In the genomic region with DNA sequence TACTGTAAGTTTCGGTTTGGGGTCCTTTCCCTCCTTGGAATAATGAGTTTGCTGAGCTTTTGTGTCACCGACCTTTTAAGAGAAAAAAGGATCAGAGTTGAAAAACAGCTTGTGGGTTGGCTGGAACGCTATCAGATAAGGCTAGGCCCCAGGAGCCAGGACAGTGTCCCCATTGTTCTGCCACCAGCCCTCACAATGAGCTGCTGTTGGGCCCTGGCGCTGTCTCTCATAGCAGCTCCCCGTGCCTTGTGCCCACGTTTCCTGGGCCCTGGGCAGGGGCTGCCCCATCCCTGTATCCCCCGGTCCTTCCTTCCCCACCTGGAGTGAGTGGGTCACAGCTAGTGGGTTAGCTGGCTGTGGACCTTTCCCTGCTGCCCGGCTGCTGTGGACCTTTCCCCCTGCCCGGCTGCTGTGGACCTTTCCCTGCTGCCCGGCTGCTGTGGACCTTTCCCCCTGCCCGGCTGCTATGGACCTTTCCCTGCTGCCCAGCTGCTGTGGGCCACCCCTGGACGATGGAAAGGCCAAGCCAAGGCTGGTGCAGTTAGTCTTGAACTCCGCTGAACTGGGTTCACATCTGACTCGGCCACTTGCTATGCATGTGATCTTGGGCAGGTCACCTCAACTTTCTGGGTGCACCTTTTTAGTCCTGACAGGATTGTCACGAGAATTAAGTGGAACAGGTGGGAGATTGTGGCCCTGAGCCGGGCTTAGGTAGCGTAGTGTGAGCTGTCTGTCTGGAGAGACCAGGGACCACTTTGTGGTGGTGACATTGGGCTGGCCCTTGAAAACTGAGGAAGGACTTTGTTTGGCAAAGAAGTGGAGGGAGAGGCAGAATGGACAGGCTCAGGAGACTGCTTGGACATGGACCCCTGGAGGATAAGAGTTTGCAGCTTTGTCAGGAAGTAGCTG, we compare ENCODE assay signal across 1 cellular context.
TF ChIP-seq lines count a peak whose summit lies in the region.

No MANE protein-coding gene starts in this region.

TF ChIP-seq in HepG2, 621 proteins besides CTCF, POLR2A, EP300 and RAD21 (continued from another document and continues in another):
- TF ChIP-seq, protein P1, sequence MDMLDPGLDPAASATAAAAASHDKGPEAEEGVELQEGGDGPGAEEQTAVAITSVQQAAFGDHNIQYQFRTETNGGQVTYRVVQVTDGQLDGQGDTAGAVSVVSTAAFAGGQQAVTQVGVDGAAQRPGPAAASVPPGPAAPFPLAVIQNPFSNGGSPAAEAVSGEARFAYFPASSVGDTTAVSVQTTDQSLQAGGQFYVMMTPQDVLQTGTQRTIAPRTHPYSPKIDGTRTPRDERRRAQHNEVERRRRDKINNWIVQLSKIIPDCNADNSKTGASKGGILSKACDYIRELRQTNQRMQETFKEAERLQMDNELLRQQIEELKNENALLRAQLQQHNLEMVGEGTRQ (IDR thresholded peaks at IDR 0.05; ENCODE audit: low read depth, low read length): no peak
- TF ChIP-seq, protein P1 (CRISPR knock-in tag; IDR thresholded peaks at IDR 0.05; ENCODE audit: borderline replicate concordance): no peak
- TF ChIP-seq, protein P2, sequence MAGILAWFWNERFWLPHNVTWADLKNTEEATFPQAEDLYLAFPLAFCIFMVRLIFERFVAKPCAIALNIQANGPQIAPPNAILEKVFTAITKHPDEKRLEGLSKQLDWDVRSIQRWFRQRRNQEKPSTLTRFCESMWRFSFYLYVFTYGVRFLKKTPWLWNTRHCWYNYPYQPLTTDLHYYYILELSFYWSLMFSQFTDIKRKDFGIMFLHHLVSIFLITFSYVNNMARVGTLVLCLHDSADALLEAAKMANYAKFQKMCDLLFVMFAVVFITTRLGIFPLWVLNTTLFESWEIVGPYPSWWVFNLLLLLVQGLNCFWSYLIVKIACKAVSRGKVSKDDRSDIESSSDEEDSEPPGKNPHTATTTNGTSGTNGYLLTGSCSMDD (CRISPR knock-in tag; IDR thresholded peaks at IDR 0.05): no peak
- no peak for TF ChIP-seq IKZF4 (CRISPR knock-in tag; IDR thresholded peaks at IDR 0.05; ENCODE audit: borderline replicate concordance, low read depth, not compliant biosample characterization)
- TF ChIP-seq ATF5 (CRISPR knock-in tag; IDR thresholded peaks at IDR 0.05; ENCODE audit: low read depth): no peak
- TF ChIP-seq CENPX (CRISPR knock-in tag; IDR thresholded peaks at IDR 0.05): no peak
- TF ChIP-seq, protein P3, sequence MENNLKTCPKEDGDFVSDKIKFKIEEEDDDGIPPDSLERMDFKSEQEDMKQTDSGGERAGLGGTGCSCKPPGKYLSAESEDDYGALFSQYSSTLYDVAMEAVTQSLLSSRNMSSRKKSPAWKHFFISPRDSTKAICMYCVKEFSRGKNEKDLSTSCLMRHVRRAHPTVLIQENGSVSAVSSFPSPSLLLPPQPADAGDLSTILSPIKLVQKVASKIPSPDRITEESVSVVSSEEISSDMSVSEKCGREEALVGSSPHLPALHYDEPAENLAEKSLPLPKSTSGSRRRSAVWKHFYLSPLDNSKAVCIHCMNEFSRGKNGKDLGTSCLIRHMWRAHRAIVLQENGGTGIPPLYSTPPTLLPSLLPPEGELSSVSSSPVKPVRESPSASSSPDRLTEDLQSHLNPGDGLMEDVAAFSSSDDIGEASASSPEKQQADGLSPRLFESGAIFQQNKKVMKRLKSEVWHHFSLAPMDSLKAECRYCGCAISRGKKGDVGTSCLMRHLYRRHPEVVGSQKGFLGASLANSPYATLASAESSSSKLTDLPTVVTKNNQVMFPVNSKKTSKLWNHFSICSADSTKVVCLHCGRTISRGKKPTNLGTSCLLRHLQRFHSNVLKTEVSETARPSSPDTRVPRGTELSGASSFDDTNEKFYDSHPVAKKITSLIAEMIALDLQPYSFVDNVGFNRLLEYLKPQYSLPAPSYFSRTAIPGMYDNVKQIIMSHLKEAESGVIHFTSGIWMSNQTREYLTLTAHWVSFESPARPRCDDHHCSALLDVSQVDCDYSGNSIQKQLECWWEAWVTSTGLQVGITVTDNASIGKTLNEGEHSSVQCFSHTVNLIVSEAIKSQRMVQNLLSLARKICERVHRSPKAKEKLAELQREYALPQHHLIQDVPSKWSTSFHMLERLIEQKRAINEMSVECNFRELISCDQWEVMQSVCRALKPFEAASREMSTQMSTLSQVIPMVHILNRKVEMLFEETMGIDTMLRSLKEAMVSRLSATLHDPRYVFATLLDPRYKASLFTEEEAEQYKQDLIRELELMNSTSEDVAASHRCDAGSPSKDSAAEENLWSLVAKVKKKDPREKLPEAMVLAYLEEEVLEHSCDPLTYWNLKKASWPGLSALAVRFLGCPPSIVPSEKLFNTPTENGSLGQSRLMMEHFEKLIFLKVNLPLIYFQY (CRISPR knock-in tag; IDR thresholded peaks at IDR 0.05; ENCODE audit: borderline replicate concordance): no peak
- no peak; the same call in 1 of the 2 replicates for TF ChIP-seq IRF9 (CRISPR knock-in tag; IDR thresholded peaks at IDR 0.05; ENCODE audit: borderline replicate concordance)
- TF ChIP-seq, protein P4, sequence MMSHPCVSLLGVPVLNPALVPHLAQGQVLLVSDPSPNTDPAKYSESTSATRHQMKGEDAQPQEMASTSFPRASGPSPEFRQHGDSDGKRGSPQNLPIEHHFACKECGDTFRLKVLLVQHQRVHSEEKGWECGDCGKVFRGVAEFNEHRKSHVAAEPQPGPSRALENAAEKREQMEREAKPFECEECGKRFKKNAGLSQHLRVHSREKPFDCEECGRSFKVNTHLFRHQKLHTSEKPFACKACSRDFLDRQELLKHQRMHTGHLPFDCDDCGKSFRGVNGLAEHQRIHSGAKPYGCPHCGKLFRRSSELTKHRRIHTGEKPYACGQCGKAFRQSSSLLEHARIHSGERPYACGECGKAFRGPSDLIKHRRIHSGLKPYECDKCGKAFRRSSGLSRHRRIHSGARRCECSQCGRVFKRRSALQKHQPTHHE (CRISPR knock-in tag; IDR thresholded peaks at IDR 0.05; ENCODE audit: borderline replicate concordance): peak; percentile 28; the same call in 1 of the 2 replicates
- no peak for TF ChIP-seq GZF1 (CRISPR knock-in tag; IDR thresholded peaks at IDR 0.05)
- TF ChIP-seq SP4 (CRISPR knock-in tag; IDR thresholded peaks at IDR 0.05): no peak
- TF ChIP-seq ZNF143 (CRISPR knock-in tag; IDR thresholded peaks at IDR 0.05): no peak
- no peak for TF ChIP-seq REL (CRISPR knock-in tag; conservative IDR thresholded peaks at IDR 0.05)
- TF ChIP-seq TBX3 (IDR thresholded peaks at IDR 0.05; ENCODE audit: borderline replicate concordance): no peak
- no peak for TF ChIP-seq SIN3B (IDR thresholded peaks at IDR 0.05; ENCODE audit: low read length)
- no peak for TF ChIP-seq CCDC6 (CRISPR knock-in tag; IDR thresholded peaks at IDR 0.05)
- TF ChIP-seq NAIF1 (CRISPR knock-in tag; IDR thresholded peaks at IDR 0.05; ENCODE audit: borderline replicate concordance): no peak
- TF ChIP-seq TBX2 (CRISPR knock-in tag; IDR thresholded peaks at IDR 0.05; ENCODE audit: borderline replicate concordance): peak; percentile 60
- TF ChIP-seq SMC3 (IDR thresholded peaks at IDR 0.05; ENCODE audit: low read length): no peak
- TF ChIP-seq, protein P5, sequence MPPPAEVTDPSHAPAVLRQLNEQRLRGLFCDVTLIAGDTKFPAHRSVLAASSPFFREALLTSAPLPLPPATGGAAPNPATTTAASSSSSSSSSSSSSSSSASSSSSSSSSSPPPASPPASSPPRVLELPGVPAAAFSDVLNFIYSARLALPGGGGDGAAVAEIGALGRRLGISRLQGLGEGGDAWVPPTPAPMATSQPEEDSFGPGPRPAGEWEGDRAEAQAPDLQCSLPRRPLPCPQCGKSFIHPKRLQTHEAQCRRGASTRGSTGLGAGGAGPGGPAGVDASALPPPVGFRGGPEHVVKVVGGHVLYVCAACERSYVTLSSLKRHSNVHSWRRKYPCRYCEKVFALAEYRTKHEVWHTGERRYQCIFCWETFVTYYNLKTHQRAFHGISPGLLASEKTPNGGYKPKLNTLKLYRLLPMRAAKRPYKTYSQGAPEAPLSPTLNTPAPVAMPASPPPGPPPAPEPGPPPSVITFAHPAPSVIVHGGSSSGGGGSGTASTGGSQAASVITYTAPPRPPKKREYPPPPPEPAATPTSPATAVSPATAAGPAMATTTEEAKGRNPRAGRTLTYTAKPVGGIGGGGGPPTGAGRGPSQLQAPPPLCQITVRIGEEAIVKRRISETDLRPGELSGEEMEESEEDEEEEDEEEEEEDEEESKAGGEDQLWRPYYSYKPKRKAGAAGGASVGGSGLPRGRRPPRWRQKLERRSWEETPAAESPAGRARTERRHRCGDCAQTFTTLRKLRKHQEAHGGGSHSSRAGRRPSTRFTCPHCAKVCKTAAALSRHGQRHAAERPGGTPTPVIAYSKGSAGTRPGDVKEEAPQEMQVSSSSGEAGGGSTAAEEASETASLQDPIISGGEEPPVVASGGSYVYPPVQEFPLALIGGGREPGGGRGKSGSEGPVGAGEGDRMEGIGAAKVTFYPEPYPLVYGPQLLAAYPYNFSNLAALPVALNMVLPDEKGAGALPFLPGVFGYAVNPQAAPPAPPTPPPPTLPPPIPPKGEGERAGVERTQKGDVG (CRISPR knock-in tag; IDR thresholded peaks at IDR 0.05; ENCODE audit: borderline replicate concordance): 0 out of 2 replicates have a peak, but pooled peaks have one; percentile 80
- peak; percentile 29; the same call in 1 of the 2 replicates for TF ChIP-seq SP5 (CRISPR knock-in tag; IDR thresholded peaks at IDR 0.05; ENCODE audit: borderline replicate concordance, low read depth)
- peak; percentile 91; the same call in 1 of the 2 replicates for TF ChIP-seq NFATC3 (CRISPR knock-in tag; IDR thresholded peaks at IDR 0.05)
- no peak for TF ChIP-seq KDM2A (CRISPR knock-in tag; IDR thresholded peaks at IDR 0.05; ENCODE audit: borderline replicate concordance, low read depth)
- no peak for TF ChIP-seq PHB2 (IDR thresholded peaks at IDR 0.05; ENCODE audit: partially characterized antibody)
- TF ChIP-seq ZNF615 (CRISPR knock-in tag; IDR thresholded peaks at IDR 0.05; ENCODE audit: borderline replicate concordance): no peak
- no peak for TF ChIP-seq JUNB (CRISPR knock-in tag; IDR thresholded peaks at IDR 0.05; ENCODE audit: borderline replicate concordance)
- no peak for TF ChIP-seq ZBTB21 (CRISPR knock-in tag; IDR thresholded peaks at IDR 0.05)
- TF ChIP-seq ZNF546 (CRISPR knock-in tag; conservative IDR thresholded peaks at IDR 0.05): 0 out of 2 replicates have a peak, but pooled peaks have one; percentile 42
- TF ChIP-seq CHD4 (IDR thresholded peaks at IDR 0.05; ENCODE audit: borderline replicate concordance, low read length): no peak
- TF ChIP-seq SMAD1 (CRISPR knock-in tag; IDR thresholded peaks at IDR 0.05; ENCODE audit: borderline replicate concordance, low read depth): 0 out of 2 replicates have a peak, but pooled peaks have one; percentile 63
- TF ChIP-seq, protein P6, sequence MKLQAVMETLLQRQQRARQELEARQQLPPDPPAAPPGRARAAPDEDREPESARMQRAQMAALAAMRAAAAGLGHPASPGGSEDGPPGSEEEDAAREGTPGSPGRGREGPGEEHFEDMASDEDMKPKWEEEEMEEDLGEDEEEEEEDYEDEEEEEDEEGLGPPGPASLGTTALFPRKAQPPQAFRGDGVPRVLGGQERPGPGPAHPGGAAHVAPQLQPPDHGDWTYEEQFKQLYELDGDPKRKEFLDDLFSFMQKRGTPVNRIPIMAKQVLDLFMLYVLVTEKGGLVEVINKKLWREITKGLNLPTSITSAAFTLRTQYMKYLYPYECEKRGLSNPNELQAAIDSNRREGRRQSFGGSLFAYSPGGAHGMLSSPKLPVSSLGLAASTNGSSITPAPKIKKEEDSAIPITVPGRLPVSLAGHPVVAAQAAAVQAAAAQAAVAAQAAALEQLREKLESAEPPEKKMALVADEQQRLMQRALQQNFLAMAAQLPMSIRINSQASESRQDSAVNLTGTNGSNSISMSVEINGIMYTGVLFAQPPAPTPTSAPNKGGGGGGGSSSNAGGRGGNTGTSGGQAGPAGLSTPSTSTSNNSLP (IDR thresholded peaks at IDR 0.05; ENCODE audit: low read depth, low read length): no peak
- no peak for TF ChIP-seq ZNF777 (CRISPR knock-in tag; IDR thresholded peaks at IDR 0.05)
- TF ChIP-seq ZNF496 (CRISPR knock-in tag; IDR thresholded peaks at IDR 0.05; ENCODE audit: insufficient replicate concordance): no peak
- peak; percentile 82 for TF ChIP-seq ISL2 (CRISPR knock-in tag; IDR thresholded peaks at IDR 0.05)
- TF ChIP-seq SRSF1 (optimal IDR thresholded peaks at IDR 0.05; ENCODE audit: low read depth, low read length): peak; percentile 44
- 0 out of 2 replicates have a peak, but pooled peaks have one; percentile 4 for TF ChIP-seq ZBTB43 (CRISPR knock-in tag; conservative IDR thresholded peaks at IDR 0.05)
